ENCODE assay signal across 19 cellular contexts in genomic region chr11:125375146-125375545, GRCh38.
DNase-seq lines count a peak whose midpoint lies in the region; ATAC-seq, FAIRE-seq and TF ChIP-seq lines count a peak whose summit lies in the region.
"Had no signal": no experiment of that assay in that cellular context is flagged by ENCODE, and none has a peak within 500 bp of the region (broad histone marks: within the 10 kb centered on the region; RNA-seq: fewer than 3 reads in every experiment).

No MANE protein-coding gene starts in this region.

- H3K27ac ChIP-seq in right atrium auricular region = peak overlapping the region; percentile 82 to 94
- H3K27ac ChIP-seq in gastroesophageal sphincter = peak overlapping the region in 3 of 4 donors; percentile 63 to 75 (median 73)
- H3K27ac ChIP-seq in pancreas = peak overlapping the region in 3 of 4 donors; percentile 7 to 66 (median 12)
- H3K27ac ChIP-seq in upper lobe of right lung = peak overlapping the region; percentile 12
- H3K27ac ChIP-seq: BLaER1 treated with 17β-estradiol and CSF1 and Interleukin-3, amounts not matched to agents 10 nM and 100 nM; HL-60; SJCRH30 had no signal

- H3K36me3 ChIP-seq in right atrium auricular region (no peaks in the 10 kb centered on the region), gastroesophageal sphincter (peaks cover 0 to 4% of the 10 kb centered on the region in 2 donors), pancreas (no peaks in the 10 kb centered on the region), upper lobe of right lung (no peaks in the 10 kb centered on the region)
- H3K36me3 ChIP-seq: BLaER1 treated with 17β-estradiol and CSF1 and Interleukin-3, amounts not matched to agents 10 nM and 100 nM; SJCRH30 had no signal

- no peak for FAIRE-seq in pancreas (lab: Jason Lieb, UNC)

- TF ChIP-seq CTCF in right atrium auricular region (IDR thresholded peaks at IDR 0.05) = no peak
- no peak for TF ChIP-seq CTCF in gastroesophageal sphincter (IDR thresholded peaks at IDR 0.05)
- TF ChIP-seq CTCF in pancreas (IDR thresholded peaks at IDR 0.05) = no peak
- no peak for TF ChIP-seq CTCF in upper lobe of right lung (IDR thresholded peaks at IDR 0.05)

- intact Hi-C loops in Right ventricle myocardium inferior (cut with DNase I) = no loop called here
- intact Hi-C loops in pancreas (cut with DNase I) = no loop called here
- intact Hi-C loops in upper lobe of right lung (cut with DNase I) = no loop called here

- no peaks in the 10 kb centered on the region for H3K9me3 ChIP-seq in right atrium auricular region
- no peaks in the 10 kb centered on the region for H3K9me3 ChIP-seq in gastroesophageal sphincter
- no peaks in the 10 kb centered on the region for H3K9me3 ChIP-seq in pancreas
- H3K9me3 ChIP-seq in upper lobe of right lung = no peaks in the 10 kb centered on the region
- H3K9me3 ChIP-seq: BLaER1 treated with 17β-estradiol and CSF1 and Interleukin-3, amounts not matched to agents 10 nM and 100 nM; Caco-2; SJCRH30 had no signal

- no peaks in the 10 kb centered on the region for H3K27me3 ChIP-seq in right atrium auricular region
- no peaks in the 10 kb centered on the region for H3K27me3 ChIP-seq in gastroesophageal sphincter
- no peaks in the 10 kb centered on the region for H3K27me3 ChIP-seq in pancreas
- H3K27me3 ChIP-seq in upper lobe of right lung = peaks cover 4% of the 10 kb centered on the region
- H3K27me3 ChIP-seq: BLaER1 treated with 17β-estradiol and CSF1 and Interleukin-3, amounts not matched to agents 10 nM and 100 nM; SJCRH30 had no signal

- TF ChIP-seq EP300 in gastroesophageal sphincter (IDR thresholded peaks at IDR 0.05) = no peak

- DNase-seq in right atrium auricular region (ENCODE audit: low spot score) (no peak), Right ventricle myocardium inferior (ENCODE audit: missing footprints) (no peak), pancreas (peak in 1 of 6 donors; percentile 7), upper lobe of right lung (no peak), amniotic stem cell (lab: John Stamatoyannopoulos, UW) (no peak)
- DNase-seq: activated CD4-positive, alpha-beta T cell treated with anti-CD3 and anti-CD28 coated beads for 4 hours; activated naive CD4-positive, alpha-beta T cell treated with anti-CD3 and anti-CD28 coated beads, Interleukin-2, amount 50 U/mL, for 16 hours; Caco-2; cortex of kidney; NCI-H1417 treated with DMSO at 0.1 percent for 48 hours; NCI-H446 treated with DMSO at 0.1 percent for 48 hours; T-helper 1 cell had no signal

- WGBS in gastroesophageal sphincter (ENCODE audit: low coverage in 1 of 2), 2 donors = 46 to 51% methylated on average over 6 of the region's 6 CpGs
- 55 to 62% methylated on average over 6 of the region's 6 CpGs for WGBS in pancreas, 2 donors

- H3K4me3 ChIP-seq in right atrium auricular region = no peak overlapping the region
- H3K4me3 ChIP-seq in gastroesophageal sphincter = no peak overlapping the region
- no peak overlapping the region for H3K4me3 ChIP-seq in pancreas
- no peak overlapping the region for H3K4me3 ChIP-seq in upper lobe of right lung
- H3K4me3 ChIP-seq: BLaER1 treated with 17β-estradiol and CSF1 and Interleukin-3, amounts not matched to agents 10 nM and 100 nM; GM23338; SJCRH30 had no signal

- no peak for ATAC-seq in Right ventricle myocardium inferior
- ATAC-seq in gastroesophageal sphincter = no peak
- ATAC-seq in pancreas = peak in 2 of 4 donors; percentile 23 to 36
- no peak for ATAC-seq in upper lobe of right lung
- ATAC-seq in activated CD4-positive, CD25-positive, alpha-beta regulatory T cell treated with anti-CD3 and anti-CD28 coated beads, Interleukin-2, amount 50 U/mL, for 24 hours = no peak
- ATAC-seq in HG03175 (IDR thresholded peaks at IDR 0.05; ENCODE audit: unreplicated experiment) = no peak
- ATAC-seq: GM23338 had no signal

- TF ChIP-seq POLR2A in gastroesophageal sphincter (IDR thresholded peaks at IDR 0.05) = no peak

- H3K4me1 ChIP-seq in right atrium auricular region = peaks cover 0 to 78% of the 10 kb centered on the region in 2 donors
- H3K4me1 ChIP-seq in gastroesophageal sphincter = peaks cover 0 to 31% (median 3%) of the 10 kb centered on the region in 3 donors
- no peaks in the 10 kb centered on the region for H3K4me1 ChIP-seq in pancreas
- H3K4me1 ChIP-seq in upper lobe of right lung = peaks cover 22% of the 10 kb centered on the region
- H3K4me1 ChIP-seq: SJCRH30 had no signal

Comparison
In these comparisons a context has a peak if more than half of its experiments do, and no peak if none do; other contexts are left out.
1. H3K27ac ChIP-seq: peak in every context shown above with its lines; median percentile 88 in right atrium auricular region; 73 in gastroesophageal sphincter; 12 in pancreas; 12 in upper lobe of right lung.